15 cellular contexts compared by ENCODE assay signal in the genomic region with DNA sequence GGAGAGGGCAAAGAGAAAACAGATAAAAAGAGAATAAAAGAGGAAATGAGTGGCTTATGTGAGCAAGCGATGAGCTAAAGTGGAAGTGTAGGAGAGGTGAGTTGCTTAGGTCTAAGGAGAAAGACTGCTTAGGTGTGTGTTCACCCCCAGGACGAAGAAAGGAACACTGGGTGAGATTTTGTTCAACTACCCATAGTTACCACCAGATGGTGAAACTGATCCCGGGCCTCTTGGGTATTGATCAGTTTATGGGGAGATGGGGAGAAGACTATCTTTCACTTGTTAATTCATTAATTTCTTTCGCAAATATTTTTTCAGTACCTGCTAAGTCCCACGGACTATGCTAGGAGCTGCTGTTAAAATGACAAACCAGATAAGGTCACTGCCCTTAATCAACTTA. TPM values are rescaled to one million over a fixed set of nuclear protein-coding genes. Genes with fewer than 3 reads are reported as not detected.
DNase-seq lines count a peak whose midpoint lies in the region; ATAC-seq and TF ChIP-seq lines count a peak whose summit lies in the region.
"Had no signal": no experiment of that assay in that cellular context is flagged by ENCODE, and none has a peak within 500 bp of the region (broad histone marks: within the 10 kb centered on the region; RNA-seq: fewer than 3 reads in every experiment).

No MANE protein-coding gene starts in this region.

- no peaks in the 10 kb centered on the region for H4K20me1 ChIP-seq in SK-N-SH (ENCODE audit: insufficient read depth)

- WGBS in transverse colon (ENCODE audit: low coverage in 1 of 2), 2 donors = 75 to 94% methylated on average over 5 of the region's 5 CpGs
- 84% methylated on average over 5 of the region's 5 CpGs for WGBS in SK-N-SH (ENCODE audit: low lambda C conversion rate)

- H3K27ac ChIP-seq in right atrium auricular region (peak overlapping the region; percentile 97 to 98), Panc1 (ENCODE audit: low read length) (no peak overlapping the region), transverse colon (peak overlapping the region; percentile 90 to 97 (median 94)), SK-N-SH (ENCODE audit: low read depth in 2 of 2, low read length in 1 of 2) (no peak overlapping the region; a peak in 1 of 4 replicates)
- H3K27ac ChIP-seq: HL-60 had no signal

- peaks cover 67% of the 10 kb centered on the region for H3K4me1 Mint-ChIP-seq in glutamatergic neuron (ENCODE audit: low read depth, unreplicated experiment)

- no peaks in the 10 kb centered on the region for H3K79me2 ChIP-seq in SK-N-SH (ENCODE audit: insufficient read depth)

- peaks cover 4% of the 10 kb centered on the region for H3K9me3 Mint-ChIP-seq in glutamatergic neuron (ENCODE audit: unreplicated experiment)
- H3K9me3 Mint-ChIP-seq: dendritic cell treated with granulocyte-macrophage colony-stimulating factor and Interleukin-4, amounts not matched to agents 40 ng/mL and 50 ng/mL, for 4 days had no signal

- H3K4me3 Mint-ChIP-seq in glutamatergic neuron (ENCODE audit: unreplicated experiment) = peak overlapping the region; percentile 8

- no peaks in the 10 kb centered on the region for H3K36me3 ChIP-seq in right atrium auricular region
- no peaks in the 10 kb centered on the region for H3K36me3 ChIP-seq in Panc1 (ENCODE audit: control insufficient read depth, insufficient read depth, low read length)
- H3K36me3 ChIP-seq in transverse colon = no peaks in the 10 kb centered on the region
- no peaks in the 10 kb centered on the region for H3K36me3 ChIP-seq in SK-N-SH (replicated peaks in 1 of 2; ENCODE audit: control insufficient read depth in 1 of 2, insufficient read depth in 2 of 2, low read length in 1 of 2)
- H3K36me3 ChIP-seq: upper lobe of right lung had no signal

- CTCF ChIA-PET in Panc1 (lab: Charles Lee) (no interaction called here), SK-N-SH (lab: Yijun Ruan, JAX) (interaction anchor here (1.2 to 2.0 kb wide), 3 partner anchors 36 to 440 kb away, joined by 6 to 7 read pairs (median 7); no protein-coding TSS in a partner anchor)

- H3K9ac ChIP-seq in SK-N-SH = no peak overlapping the region

- no peaks in the 10 kb centered on the region for H3K36me3 Mint-ChIP-seq in glutamatergic neuron (ENCODE audit: unreplicated experiment)

- no peak overlapping the region for H3K4me3 ChIP-seq in right atrium auricular region
- no peak overlapping the region for H3K4me3 ChIP-seq in Panc1 (ENCODE audit: low read depth in 2 of 2, low read length in 2 of 2)
- H3K4me3 ChIP-seq in transverse colon = no peak overlapping the region
- no peak overlapping the region for H3K4me3 ChIP-seq in SK-N-SH (ENCODE audit: low read depth in 2 of 2, low read length in 1 of 2)

- intact Hi-C loops in Right ventricle myocardium superior (cut with DNase I) = no loop called here
- intact Hi-C loops in Panc1 (cut with micrococcal nuclease; ENCODE audit: unreplicated experiment) = no loop called here
- intact Hi-C loops in transverse colon (cut with DNase I; ENCODE audit: low total_unique reads) = no loop called here

- BruUV-seq in Panc1 (replicated peaks; lab: Mats Ljungman, UMichigan) = no TSS peak

- POLR2A ChIA-PET in Panc1 (lab: Charles Lee) = no interaction called here
- POLR2A ChIA-PET in SK-N-SH (lab: Yijun Ruan, JAX) = interaction anchor here (0.5 kb wide), 1 partner anchor 1246 kb away, joined by 3 read pairs; no protein-coding TSS in a partner anchor

- H3K9me3 ChIP-seq in right atrium auricular region (no peaks in the 10 kb centered on the region), Panc1 (ENCODE audit: control insufficient read depth, insufficient read depth, low read depth, low read length) (no peaks in the 10 kb centered on the region), transverse colon (no peaks in the 10 kb centered on the region), SK-N-SH (no peaks in the 10 kb centered on the region)
- H3K9me3 ChIP-seq: upper lobe of right lung had no signal

- ATAC-seq in Right ventricle myocardium superior (ENCODE audit: poor library complexity) (no peak), Panc1 (no peak)
- ATAC-seq: upper lobe of right lung had no signal

- peaks cover 3 to 34% of the 10 kb centered on the region in 2 donors for H3K4me1 ChIP-seq in right atrium auricular region
- H3K4me1 ChIP-seq in Panc1 (ENCODE audit: control insufficient read depth, insufficient read depth, low read length) = peaks cover 4% of the 10 kb centered on the region; the same call in 1 of the 2 replicates
- H3K4me1 ChIP-seq in transverse colon = peaks cover 0 to 23% (median 6%) of the 10 kb centered on the region in 4 donors
- peaks cover 17 to 20% of the 10 kb centered on the region in 2 experiments; a peak in 3 of 4 replicates for H3K4me1 ChIP-seq in SK-N-SH (ENCODE audit: control insufficient read depth in 1 of 2, insufficient read depth in 2 of 2, low read depth in 1 of 2, low read length in 1 of 2)

- no peak for TF ChIP-seq POLR2A in transverse colon (IDR thresholded peaks at IDR 0.05)

- TF ChIP-seq RAD21 in SK-N-SH (IDR thresholded peaks at IDR 0.05; ENCODE audit: low read length) = no peak

- peaks cover 5% of the 10 kb centered on the region for H3K27me3 Mint-ChIP-seq in glutamatergic neuron (ENCODE audit: unreplicated experiment)

- H3K9me2 ChIP-seq in SK-N-SH = no peaks in the 10 kb centered on the region

- H3K4me2 ChIP-seq in SK-N-SH = no peak overlapping the region

- peaks cover 10% of the 10 kb centered on the region for H3F3A ChIP-seq in SK-N-SH (replicated peaks; ENCODE audit: insufficient read depth)

- peak overlapping the region; percentile 65 for H3K27ac Mint-ChIP-seq in glutamatergic neuron (ENCODE audit: unreplicated experiment)

- DNase-seq in right atrium auricular region (ENCODE audit: low spot score) (no peak), Right ventricle myocardium superior (no peak), Panc1 (ENCODE audit: low read depth, low spot score) (no peak), glutamatergic neuron (no peak), transverse colon (no peak), C1 segment of cervical spinal cord (lab: John Stamatoyannopoulos, UW) (no peak), NCI-H2227 (lab: John Stamatoyannopoulos, UW; ENCODE audit: unreplicated experiment) (no peak), SK-N-SH (no peak)
- DNase-seq: hippocampal formation; NCI-H187 treated with DMSO at 0.1 percent for 48 hours; SIG-M5; stimulated activated CD4-positive, alpha-beta T cell treated with anti-CD3 and anti-CD28 coated beads, Interleukin-4, amount 100 ng/mL, for 24 hours; upper lobe of right lung had no signal

- no peaks in the 10 kb centered on the region for H3K27me3 ChIP-seq in right atrium auricular region
- peaks cover 4% of the 10 kb centered on the region for H3K27me3 ChIP-seq in Panc1 (ENCODE audit: control insufficient read depth, insufficient read depth, low read length)
- H3K27me3 ChIP-seq in transverse colon = no peaks in the 10 kb centered on the region
- H3K27me3 ChIP-seq in SK-N-SH (ENCODE audit: insufficient read depth) = no peaks in the 10 kb centered on the region
- H3K27me3 ChIP-seq: upper lobe of right lung had no signal

- no peak overlapping the region for H2AFZ ChIP-seq in SK-N-SH (ENCODE audit: low read depth)

- no peak for TF ChIP-seq CTCF in right atrium auricular region (IDR thresholded peaks at IDR 0.05)
- peak; percentile 14; the same call in 1 of the 2 replicates for TF ChIP-seq CTCF in Panc1 (IDR thresholded peaks at IDR 0.05)
- no peak for TF ChIP-seq CTCF in glutamatergic neuron (IDR thresholded peaks at IDR 0.05; ENCODE audit: partially characterized antibody, unreplicated experiment)
- no peak for TF ChIP-seq CTCF in transverse colon (IDR thresholded peaks at IDR 0.05)
- no peak for TF ChIP-seq CTCF in SK-N-SH (IDR thresholded peaks at IDR 0.05)

- in situ Hi-C loops in Panc1 (cut with HindIII; ENCODE audit: low pct_unique_long_range_greater_than_20kb, low sequenced_read_pairs) = no loop called here
- in situ Hi-C loops in transverse colon (cut with MboI; ENCODE audit: low pct_ligation_motif_present in 1 of 4, low pct_unique_long_range_greater_than_20kb in 1 of 4, low sequenced_read_pairs in 3 of 4) = no loop called here

- TF ChIP-seq EP300 in transverse colon (IDR thresholded peaks at IDR 0.05; ENCODE audit: low read depth) (no peak), SK-N-SH (IDR thresholded peaks at IDR 0.05; ENCODE audit: borderline replicate concordance in 1 of 2, low read depth in 1 of 2, low read length in 1 of 2) (no peak)

TF ChIP-seq in SK-N-SH, 30 proteins besides CTCF, POLR2A, EP300 and RAD21:
- TF ChIP-seq FOXM1 (IDR thresholded peaks at IDR 0.05; ENCODE audit: low read depth) (no peak), RXRA (IDR thresholded peaks at IDR 0.05; ENCODE audit: borderline replicate concordance, low read depth) (no peak)

RNA-seq across cellular contexts. Expression of a gene that starts 33.9 kb away (rescaled TPM):
- total RNA-seq in right atrium auricular region (1 to 10 TPM in 1 of 2 donors, under 1 TPM in 1; 0.47 to 1.7 TPM), Right ventricle myocardium superior (0.38 TPM), Panc1 (2021; ENCODE audit: unreplicated experiment) (not detected), glutamatergic neuron (ENCODE audit: unreplicated experiment) (684 TPM), transverse colon (1 to 10 TPM in 3 of 4 donors, not detected in 1; 2.2 to 3.5 (median 2.6) TPM)
- polyA plus RNA-seq in Panc1 (2012; ENCODE audit: insufficient read length) = not detected
- 13.6 and 14.0 TPM in 2 replicates for polyA plus RNA-seq in SK-N-SH (2012; rRNA removed)
- polyA plus RNA-seq in SK-N-SH (2012; cell fraction: cytosol; rRNA removed) = 15.4 and 16.3 TPM in 2 replicates
- 4.6 and 5.9 TPM in 2 replicates for polyA plus RNA-seq in SK-N-SH (2012; cell fraction: nucleus; rRNA removed)
- total RNA-seq: upper lobe of right lung had no signal

Comparison
In these comparisons a context has a peak if more than half of its experiments do, and no peak if none do; other contexts are left out.
1. H3K27ac ChIP-seq: peak in right atrium auricular region (2 of 2) and transverse colon (4 of 4); none in Panc1 (single experiment) and SK-N-SH (0 of 2).
2. RNA of a gene that starts 33.9 kb away (total RNA-seq): 684 TPM in glutamatergic neuron (single experiment); 2.2 to 3.5 TPM in transverse colon, 0.47 to 1.7 TPM in right atrium auricular region, 0.38 TPM in Right ventricle myocardium superior (single experiment) and not detected in Panc1 (single experiment); every median in the first group is over 100 times any median in the second.